ENCODE assay signal across 8 cellular contexts in genomic region chr19:35013047-35013819, GRCh38. TPM values are rescaled to one million over a fixed set of nuclear protein-coding genes. Genes with fewer than 3 reads are reported as not detected.
DNase-seq lines count a peak whose midpoint lies in the region; ATAC-seq, FAIRE-seq and TF ChIP-seq lines count a peak whose summit lies in the region.

No MANE protein-coding gene starts in this region.

- H3K9me3 ChIP-seq in left lung, result no peaks in the 10 kb centered on the region

- peaks cover 31% of the 10 kb centered on the region for H3K36me3 ChIP-seq in bronchial epithelial cell (ENCODE audit: control insufficient read depth, insufficient read depth, low read length)
- H3K36me3 ChIP-seq in left lung, result peaks cover 0 to 96% of the 10 kb centered on the region in 2 donors

- H3K4me3 ChIP-seq in bronchial epithelial cell (ENCODE audit: low read depth, low read length), result no peak overlapping the region
- no peak overlapping the region for H3K4me3 ChIP-seq in left lung

- no peak for FAIRE-seq in bronchial epithelial cell (lab: Jason Lieb, UNC)

- peak; percentile 94 for TF ChIP-seq CTCF in bronchial epithelial cell (IDR thresholded peaks at IDR 0.05; ENCODE audit: insufficient read depth, low read length, severe bottlenecking)
- peak; percentile 95 to 98 for TF ChIP-seq CTCF in left lung (IDR thresholded peaks at IDR 0.05)

- intact Hi-C loops in left lung (cut with DNase I), result loop anchor here in 1 of 2 donors (5.0 kb wide), 1 partner anchor 41 kb away; no protein-coding TSS in a partner anchor

- DNase-seq in ELF-1 (ENCODE audit: low read depth, low spot score), result peak; percentile 94
- DNase-seq in LHCN-M2 (ENCODE audit: low read depth), result peak; percentile 29
- peak; percentile 85 for DNase-seq in activated CD4-positive, CD25-positive, alpha-beta regulatory T cell treated with anti-CD3 and anti-CD28 coated beads, Interleukin-2, amount 50 U/mL, for 72 hours
- DNase-seq in bronchial epithelial cell (ENCODE audit: low read depth), result peak; percentile 28
- peak; percentile 72 to 93 for DNase-seq in left lung
- peak; percentile 68 to 75 (median 70) for DNase-seq in stimulated activated CD4-positive, alpha-beta T cell treated with anti-CD3 and anti-CD28 coated beads, TNF-alpha, amount 100 ng/mL, for 48 hours (ENCODE audit: low read depth in 3 of 3)
- no peak for DNase-seq in globus pallidus (ENCODE audit: low spot score)

- no peaks in the 10 kb centered on the region for H3K27me3 ChIP-seq in bronchial epithelial cell (ENCODE audit: control insufficient read depth, insufficient read depth, low read length)
- H3K27me3 ChIP-seq in left lung, result no peaks in the 10 kb centered on the region

- peak overlapping the region in 1 of 2 donors; percentile 97 for H3K27ac ChIP-seq in left lung

- peak; percentile 88 for ATAC-seq in left lung
- no peak for ATAC-seq in HG02759 (IDR thresholded peaks at IDR 0.05; ENCODE audit: unreplicated experiment)

- H3K4me1 ChIP-seq in left lung, result peaks cover 6 to 77% of the 10 kb centered on the region in 2 donors

RNA-seq across cellular contexts. Expression of gene GRAMD1A, which starts 13.1 kb away (rescaled TPM):
- total RNA-seq in LHCN-M2 (2014; rRNA removed), result 22.5 and 24.1 TPM in 2 replicates
- 30.1 TPM for polyA plus RNA-seq in LHCN-M2 (2012)
- total RNA-seq in bronchial epithelial cell, result 6.3 and 7.9 TPM in 2 replicates
- 100 to 1,000 TPM; 116 to 137 TPM for total RNA-seq in left lung

RNA-seq across cellular contexts. Expression of gene SCN1B, which starts 17.0 kb away (rescaled TPM):
- total RNA-seq in LHCN-M2 (2014; rRNA removed) (1.4 and 2.3 TPM in 2 replicates), bronchial epithelial cell (0.13 and 0.26 TPM in 2 replicates), left lung (1 to 10 TPM; 7.7 to 9.7 TPM)
- 3.5 TPM for polyA plus RNA-seq in LHCN-M2 (2012)

RNA-seq across cellular contexts. Expression of gene HPN, which starts 28.3 kb away (rescaled TPM):
- 0.11 TPM in 1 of 2 replicates, not detected in the other for total RNA-seq in LHCN-M2 (2014; rRNA removed)
- polyA plus RNA-seq in LHCN-M2 (2012), result not detected
- total RNA-seq in bronchial epithelial cell, result not detected in 2 replicates
- 10 to 100 TPM; 16.8 to 40.3 TPM for total RNA-seq in left lung

RNA-seq across cellular contexts. Expression of gene ZNF792, which starts 49.2 kb away (rescaled TPM):
- 4.1 and 4.6 TPM in 2 replicates for total RNA-seq in LHCN-M2 (2014; rRNA removed)
- polyA plus RNA-seq in LHCN-M2 (2012), result 0.81 TPM
- 1.2 and 1.8 TPM in 2 replicates for total RNA-seq in bronchial epithelial cell
- total RNA-seq in left lung, result 1 to 10 TPM; 8.5 to 9.9 TPM

Comparison
In these comparisons a context has a peak if more than half of its experiments do, and no peak if none do; other contexts are left out.
1. RNA of gene HPN, which starts 28.3 kb away (total RNA-seq): 16.8 to 40.3 TPM in left lung; 0.11 TPM in LHCN-M2 and not detected in bronchial epithelial cell; every median in the first group is over 10 times any median in the second.